In the genomic region with DNA sequence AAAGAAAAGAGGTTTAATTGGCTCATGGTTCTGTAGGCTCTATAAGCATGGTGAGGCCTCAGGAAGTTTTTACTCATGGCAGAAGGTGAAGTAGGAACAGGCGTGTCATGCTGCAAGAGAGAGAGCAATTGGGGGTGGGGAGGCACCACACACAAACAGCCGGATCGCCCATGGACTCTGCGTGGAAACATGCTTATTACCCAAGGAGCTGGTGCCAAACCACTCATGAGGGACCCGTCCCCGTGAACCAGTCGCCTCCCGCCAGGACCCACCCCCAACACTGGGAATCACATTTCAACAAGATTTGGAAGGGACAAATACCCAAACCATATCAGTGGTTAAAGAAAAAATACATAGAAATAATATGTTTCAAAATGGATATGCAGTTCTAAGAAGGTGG, we compare ENCODE assay signal across 29 cellular contexts.
"Had no signal": no experiment of that assay in that cellular context is flagged by ENCODE, and none has a peak within 500 bp of the region (broad histone marks: within the 10 kb centered on the region; RNA-seq: fewer than 3 reads in every experiment).

No MANE protein-coding gene starts in this region.

- H3K27me3 ChIP-seq: ovary, right lobe of liver, sigmoid colon, stomach, tibial artery, transverse colon, upper lobe of right lung, uterus had no signal

- ATAC-seq: naive thymus-derived CD8-positive, alpha-beta T cell; natural killer cell treated with Interleukin-12 subunit alpha and Interleukin-12 subunit beta and Interleukin-15 and Interleukin-18, amount 100 ng/mL, for 72 hours; psoas muscle; right cardiac atrium; right lobe of liver; stimulated activated effector memory CD8-positive, alpha-beta T cell treated with anti-CD3 and anti-CD28 coated beads, Interleukin-12 subunit alpha, Interleukin-12 subunit beta, amount 100 ng/mL, for 72 hours; stimulated activated naive B cell treated with anti-CD40 and anti-IgM and Interleukin-4, amounts not matched to agents 10 μg/mL and 1 μg/mL and 100 μg/mL, for 72 hours; upper lobe of right lung had no signal

- H3K4me1 Mint-ChIP-seq: naive B cell; naive thymus-derived CD8-positive, alpha-beta T cell; stimulated activated effector memory CD8-positive, alpha-beta T cell treated with anti-CD3 and anti-CD28 coated beads, Interleukin-12 subunit alpha, Interleukin-12 subunit beta, amount 100 ng/mL, for 72 hours; stimulated activated naive B cell treated with anti-CD40 and anti-IgM and Interleukin-4, amounts not matched to agents 10 μg/mL and 1 μg/mL and 100 μg/mL, for 72 hours had no signal

- DNase-seq: naive B cell; naive thymus-derived CD8-positive, alpha-beta T cell; occipital lobe; ovary; posterior cingulate gyrus; psoas muscle; right cardiac atrium; right lobe of liver; sigmoid colon; small intestine; stimulated activated CD4-positive, alpha-beta T cell treated with anti-CD3 and anti-CD28 coated beads, Interleukin-15, amount 100 ng/mL, for 24 hours; stimulated activated CD4-positive, alpha-beta T cell treated with anti-CD3 and anti-CD28 coated beads, Interleukin-2, amount 100 ng/mL, for 24 hours; stimulated activated CD4-positive, alpha-beta T cell treated with anti-CD3 and anti-CD28 coated beads, Interleukin-2, amount 100 ng/mL, for 48 hours; stimulated activated CD4-positive, alpha-beta T cell treated with anti-CD3 and anti-CD28 coated beads, Interleukin-4, amount 100 ng/mL, for 24 hours; stimulated activated naive B cell treated with anti-CD40 and anti-IgM and Interleukin-4, amounts not matched to agents 10 μg/mL and 1 μg/mL and 100 μg/mL, for 72 hours; stimulated activated naive CD4-positive, alpha-beta T cell treated with Interleukin-2 at 50 U/mL for 16 hours; stomach; tibial artery; transverse colon; upper lobe of right lung; uterus had no signal

- H3K27ac Mint-ChIP-seq: naive thymus-derived CD8-positive, alpha-beta T cell; natural killer cell treated with Interleukin-12 subunit alpha and Interleukin-12 subunit beta and Interleukin-15 and Interleukin-18, amount 100 ng/mL, for 72 hours; progenitor cell of endocrine pancreas; stimulated activated effector memory CD8-positive, alpha-beta T cell treated with anti-CD3 and anti-CD28 coated beads, Interleukin-12 subunit alpha, Interleukin-12 subunit beta, amount 100 ng/mL, for 72 hours; stimulated activated naive B cell treated with anti-CD40 and anti-IgM and Interleukin-4, amounts not matched to agents 10 μg/mL and 1 μg/mL and 100 μg/mL, for 72 hours; stimulated activated naive CD8-positive, alpha-beta T cell treated with anti-CD3 and anti-CD28 coated beads, Interleukin-15, Interleukin-2, amounts not matched to agents 100 ng/mL and 50 ng/mL, for 24 hours; type B pancreatic cell had no signal

- H3K27me3 Mint-ChIP-seq: progenitor cell of endocrine pancreas; stimulated activated naive CD8-positive, alpha-beta T cell treated with anti-CD3 and anti-CD28 coated beads, Interleukin-15, Interleukin-2, amounts not matched to agents 100 ng/mL and 50 ng/mL, for 24 hours; type B pancreatic cell had no signal

- H3K9me3 ChIP-seq: ovary, psoas muscle, right lobe of liver, sigmoid colon, stomach, thoracic aorta, tibial artery, transverse colon, upper lobe of right lung, uterus had no signal

- H3K36me3 Mint-ChIP-seq: naive B cell; naive thymus-derived CD8-positive, alpha-beta T cell; natural killer cell treated with Interleukin-12 subunit alpha and Interleukin-12 subunit beta and Interleukin-15 and Interleukin-18, amount 100 ng/mL, for 72 hours; stimulated activated effector memory CD8-positive, alpha-beta T cell treated with anti-CD3 and anti-CD28 coated beads, Interleukin-12 subunit alpha, Interleukin-12 subunit beta, amount 100 ng/mL, for 72 hours; stimulated activated naive B cell treated with anti-CD40 and anti-IgM and Interleukin-4, amounts not matched to agents 10 μg/mL and 1 μg/mL and 100 μg/mL, for 72 hours had no signal

- H3K9me3 Mint-ChIP-seq: naive B cell; naive thymus-derived CD8-positive, alpha-beta T cell; natural killer cell treated with Interleukin-12 subunit alpha and Interleukin-12 subunit beta and Interleukin-15 and Interleukin-18, amount 100 ng/mL, for 72 hours; neural crest cell; stimulated activated effector memory CD8-positive, alpha-beta T cell treated with anti-CD3 and anti-CD28 coated beads, Interleukin-12 subunit alpha, Interleukin-12 subunit beta, amount 100 ng/mL, for 72 hours; stimulated activated naive B cell treated with anti-CD40 and anti-IgM and Interleukin-4, amounts not matched to agents 10 μg/mL and 1 μg/mL and 100 μg/mL, for 72 hours; stimulated activated naive CD8-positive, alpha-beta T cell treated with anti-CD3 and anti-CD28 coated beads, Interleukin-15, Interleukin-2, amounts not matched to agents 100 ng/mL and 50 ng/mL, for 24 hours; type B pancreatic cell had no signal

- H2AFZ ChIP-seq: parathyroid adenoma had no signal

- H3K4me3 ChIP-seq: ovary, psoas muscle, right lobe of liver, sigmoid colon, stomach, thoracic aorta, tibial artery, transverse colon, upper lobe of right lung, uterus had no signal

- H3K9ac ChIP-seq: parathyroid adenoma had no signal

- H3K27ac ChIP-seq: ovary, parathyroid adenoma, psoas muscle, right lobe of liver, sigmoid colon, stomach, thoracic aorta, tibial artery, transverse colon, upper lobe of right lung, uterus had no signal

- H3K4me1 ChIP-seq: parathyroid adenoma, psoas muscle, right lobe of liver, upper lobe of right lung, uterus had no signal

- H3K4me3 Mint-ChIP-seq: naive B cell; naive thymus-derived CD8-positive, alpha-beta T cell; natural killer cell treated with Interleukin-12 subunit alpha and Interleukin-12 subunit beta and Interleukin-15 and Interleukin-18, amount 100 ng/mL, for 72 hours; neural crest cell; stimulated activated effector memory CD8-positive, alpha-beta T cell treated with anti-CD3 and anti-CD28 coated beads, Interleukin-12 subunit alpha, Interleukin-12 subunit beta, amount 100 ng/mL, for 72 hours; stimulated activated naive B cell treated with anti-CD40 and anti-IgM and Interleukin-4, amounts not matched to agents 10 μg/mL and 1 μg/mL and 100 μg/mL, for 72 hours; stimulated activated naive CD8-positive, alpha-beta T cell treated with anti-CD3 and anti-CD28 coated beads, Interleukin-15, Interleukin-2, amounts not matched to agents 100 ng/mL and 50 ng/mL, for 24 hours; type B pancreatic cell had no signal

- H3K36me3 ChIP-seq: ovary, sigmoid colon, stomach, thoracic aorta, tibial artery, transverse colon, upper lobe of right lung, uterus had no signal
